Comparison of ENCODE assay signal across 15 cellular contexts in the genomic region with DNA sequence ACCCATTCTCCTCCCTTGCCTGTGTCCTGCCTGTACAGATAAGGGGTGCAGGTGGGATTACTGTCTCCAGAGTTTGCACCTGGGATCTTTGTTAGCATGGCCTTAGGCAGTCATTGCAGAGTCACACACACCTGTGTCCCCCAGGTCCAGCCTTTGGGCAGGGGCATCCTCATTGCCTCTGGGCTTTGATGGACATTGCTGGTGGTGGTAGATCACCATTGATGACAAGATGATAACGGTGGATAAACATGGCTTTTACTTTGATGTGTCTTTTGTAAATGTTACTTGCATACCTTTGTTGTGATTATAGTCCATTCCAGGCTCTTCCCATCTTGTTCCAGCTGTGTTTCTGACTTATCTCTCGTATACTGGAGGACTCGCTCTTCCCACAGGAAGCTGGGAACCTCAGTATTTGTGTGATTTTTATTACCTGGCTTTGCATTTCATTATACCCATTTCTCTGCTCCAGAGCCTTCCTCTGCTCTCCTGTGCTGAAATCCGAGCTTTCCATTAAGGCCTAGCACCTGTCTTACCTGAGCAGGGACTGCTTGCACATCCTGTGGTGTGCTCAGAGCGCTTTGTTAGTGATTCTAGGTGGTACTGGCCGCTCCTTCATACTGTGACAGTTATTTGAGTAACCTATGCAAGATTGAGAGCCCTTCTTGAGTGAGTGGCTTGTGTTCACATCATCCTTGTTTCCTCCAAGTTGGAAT.
"Had no signal": no experiment of that assay in that cellular context is flagged by ENCODE, and none has a peak within 500 bp of the region (broad histone marks: within the 10 kb centered on the region; RNA-seq: fewer than 3 reads in every experiment).

No MANE protein-coding gene starts in this region.

- H3K9me3 Mint-ChIP-seq: activated naive CD8-positive, alpha-beta T cell treated with anti-CD3 and anti-CD28 coated beads for 36 hours; activated T-cell treated with anti-CD3 and anti-CD28 coated beads, Interleukin-2, amount 50 U/mL, for 4 hours had no signal

- H3K27ac ChIP-seq: brain microvascular endothelial cell, gastroesophageal sphincter, suprapubic skin had no signal

- H3K4me1 Mint-ChIP-seq: activated naive CD8-positive, alpha-beta T cell treated with anti-CD3 and anti-CD28 coated beads for 36 hours; memory B cell had no signal

- H3K36me3 Mint-ChIP-seq: activated naive CD8-positive, alpha-beta T cell treated with anti-CD3 and anti-CD28 coated beads for 36 hours; memory B cell had no signal

- H3K27ac Mint-ChIP-seq: activated naive CD8-positive, alpha-beta T cell treated with anti-CD3 and anti-CD28 coated beads for 36 hours; memory B cell; nephron had no signal

- H3K4me1 ChIP-seq: suprapubic skin had no signal

- H3K27me3 Mint-ChIP-seq: activated naive CD8-positive, alpha-beta T cell treated with anti-CD3 and anti-CD28 coated beads for 36 hours; memory B cell had no signal

- DNase-seq: activated CD4-positive, alpha-beta T cell treated with anti-CD3 and anti-CD28 coated beads, Interleukin-2, amount 50 U/mL, for 4 hours; activated CD4-positive, CD25-positive, alpha-beta regulatory T cell treated with anti-CD3 and anti-CD28 coated beads, Interleukin-2, amount 50 U/mL, for 72 hours; activated gamma-delta T cell; activated naive CD8-positive, alpha-beta T cell treated with anti-CD3 and anti-CD28 coated beads for 36 hours; activated T-cell treated with anti-CD3 and anti-CD28 coated beads, Interleukin-2, amount 50 U/mL, for 4 hours; brain microvascular endothelial cell; effector memory CD4-positive, alpha-beta T cell; hippocampal formation; stimulated activated CD4-positive, alpha-beta T cell treated with anti-CD3 and anti-CD28 coated beads, Interleukin-12 subunit alpha, Interleukin-12 subunit beta, amount 100 ng/mL, for 4 hours; stimulated activated naive CD4-positive, alpha-beta T cell treated with Interleukin-2 at 50 U/mL for 16 hours; T-helper 2 cell had no signal

- H3K4me3 Mint-ChIP-seq: activated naive CD8-positive, alpha-beta T cell treated with anti-CD3 and anti-CD28 coated beads for 36 hours; activated T-cell treated with anti-CD3 and anti-CD28 coated beads, Interleukin-2, amount 50 U/mL, for 4 hours; memory B cell; nephron had no signal

- H3K4me3 ChIP-seq: gastroesophageal sphincter, suprapubic skin had no signal

- H3K36me3 ChIP-seq: brain microvascular endothelial cell, gastroesophageal sphincter, suprapubic skin had no signal

- ATAC-seq: activated T-cell treated with anti-CD3 and anti-CD28 coated beads, Interleukin-2, amount 50 U/mL, for 4 hours; gastroesophageal sphincter had no signal

- H3K9me3 ChIP-seq: suprapubic skin had no signal

- H3K27me3 ChIP-seq: brain microvascular endothelial cell, gastroesophageal sphincter, suprapubic skin had no signal
